11 cellular contexts compared by ENCODE assay signal in the genomic region with DNA sequence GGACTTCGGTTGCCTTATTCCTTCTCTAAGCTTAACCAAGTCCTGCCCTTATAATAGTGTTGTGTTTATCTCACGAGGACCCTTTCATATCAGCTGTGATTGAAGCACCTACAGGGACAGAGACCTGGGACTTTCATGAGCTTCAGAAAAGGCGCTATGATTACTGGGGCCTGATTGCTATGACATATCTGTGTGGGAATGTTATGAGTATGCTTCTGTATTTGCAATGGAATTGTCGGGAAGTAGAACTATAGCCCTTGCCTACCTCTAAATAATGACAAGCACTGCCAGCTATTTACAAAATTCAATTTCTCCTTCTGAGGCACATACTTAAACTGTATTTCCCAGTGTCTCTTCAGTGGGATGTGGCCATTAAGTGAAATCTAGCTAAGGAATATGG.
"Had no signal": no experiment of that assay in that cellular context is flagged by ENCODE, and none has a peak within 500 bp of the region (broad histone marks: within the 10 kb centered on the region; RNA-seq: fewer than 3 reads in every experiment).

No MANE protein-coding gene starts in this region.

- H2AFZ ChIP-seq: hepatocyte had no signal

- H3K27ac ChIP-seq: ascending aorta, hepatocyte, neutrophil, VCaP had no signal

- H3K4me2 ChIP-seq: hepatocyte had no signal

- H3K36me3 ChIP-seq: ascending aorta, neutrophil had no signal

- H3K9me3 ChIP-seq: ascending aorta, neutrophil had no signal

- H3K79me2 ChIP-seq: hepatocyte had no signal

- H3K27me3 ChIP-seq: ascending aorta, hepatocyte, neutrophil had no signal

- DNase-seq: activated CD4-positive, alpha-beta T cell treated with anti-CD3 and anti-CD28 coated beads, Interleukin-2, amount 50 U/mL, for 48 hours; activated naive CD4-positive, alpha-beta T cell treated with anti-CD3 and anti-CD28 coated beads, Interleukin-2, amount 10 ng/mL, durations not matched to agents 7 days and 5 days; mammary epithelial cell; naive B cell; stimulated activated CD4-positive, alpha-beta T cell treated with anti-CD3 and anti-CD28 coated beads, Interleukin-4, amount 100 ng/mL, for 24 hours; stimulated activated naive CD4-positive, alpha-beta T cell treated with Interleukin-2 at 50 U/mL for 16 hours had no signal

- H3K4me3 ChIP-seq: ascending aorta, hepatocyte, skin epidermis had no signal
